In genomic region chr5:43769576-43770352, GRCh38 we compare ENCODE assay signal across 14 cellular contexts.
DNase-seq lines count a peak whose midpoint lies in the region; ATAC-seq, FAIRE-seq and TF ChIP-seq lines count a peak whose summit lies in the region.
"Had no signal": no experiment of that assay in that cellular context is flagged by ENCODE, and none has a peak within 500 bp of the region (broad histone marks: within the 10 kb centered on the region; RNA-seq: fewer than 3 reads in every experiment).

No MANE protein-coding gene starts in this region.

- H3K4me3 ChIP-seq in coronary artery (no peak overlapping the region), left lung (no peak overlapping the region), thoracic aorta (no peak overlapping the region)

- no peak for TF ChIP-seq CTCF in HFFc6 (IDR thresholded peaks at IDR 0.05)
- no peak for TF ChIP-seq CTCF in coronary artery (IDR thresholded peaks at IDR 0.05)
- TF ChIP-seq CTCF in left lung (IDR thresholded peaks at IDR 0.05) = no peak
- TF ChIP-seq CTCF in thoracic aorta (IDR thresholded peaks at IDR 0.05) = no peak

- FAIRE-seq in frontal cortex (lab: Jason Lieb, UNC) = no peak
- FAIRE-seq: D721Med had no signal

- peak overlapping the region; percentile 66 for H3K27ac Mint-ChIP-seq in HFFc6
- no peak overlapping the region for H3K27ac Mint-ChIP-seq in immature natural killer cell

- H3K4me3 Mint-ChIP-seq in HFFc6 = no peak overlapping the region
- H3K4me3 Mint-ChIP-seq in immature natural killer cell = no peak overlapping the region

- H3K27ac ChIP-seq in coronary artery (peak overlapping the region; percentile 48 to 67), left lung (peak overlapping the region; percentile 36 to 41), thoracic aorta (peak overlapping the region; percentile 5 to 16)

- H3K9me3 Mint-ChIP-seq in HFFc6 = no peaks in the 10 kb centered on the region
- peaks cover 0 to 5% (median under 1%) of the 10 kb centered on the region in 6 donors for H3K9me3 Mint-ChIP-seq in immature natural killer cell

- H3K27me3 Mint-ChIP-seq in HFFc6 (ENCODE audit: insufficient read depth) (peaks cover 2% of the 10 kb centered on the region; the same call in 1 of the 2 replicates), immature natural killer cell (ENCODE audit: low read depth in 3 of 3) (peaks cover 0 to 2% (median 0%) of the 10 kb centered on the region in 3 donors)

- intact Hi-C loops in left lung (cut with DNase I) = no loop called here

- DNase-seq in HFFc6 (peak; percentile 33), coronary artery (ENCODE audit: low spot score) (no peak), left lung (no peak), thoracic aorta (ENCODE audit: low spot score) (no peak), immature natural killer cell (no peak), frontal cortex (ENCODE audit: low spot score in 2 of 2) (no peak), HuH-7 (ENCODE audit: low spot score) (no peak)
- no peak for DNase-seq in stimulated activated CD4-positive, alpha-beta T cell treated with anti-CD3 and anti-CD28 coated beads, Interleukin-2, amount 100 ng/mL, for 48 hours
- DNase-seq: activated T-cell treated with anti-CD3 and anti-CD28 coated beads, Interleukin-2, amount 50 U/mL, for 48 hours; central memory CD4-positive, alpha-beta T cell; glutamatergic neuron; NCI-H526; SIG-M5 had no signal

- H3K27me3 ChIP-seq in left lung (no peaks in the 10 kb centered on the region), thoracic aorta (replicated peaks; ENCODE audit: insufficient read depth) (no peaks in the 10 kb centered on the region)

- no peaks in the 10 kb centered on the region for H3K36me3 ChIP-seq in left lung
- H3K36me3 ChIP-seq in thoracic aorta = no peaks in the 10 kb centered on the region

- no peaks in the 10 kb centered on the region for H3K9me3 ChIP-seq in left lung
- H3K9me3 ChIP-seq in thoracic aorta = no peaks in the 10 kb centered on the region

- H3K4me1 Mint-ChIP-seq in HFFc6 (ENCODE audit: low read depth) (peaks cover 36% of the 10 kb centered on the region), immature natural killer cell (no peaks in the 10 kb centered on the region)

- H3K4me1 ChIP-seq in left lung = no peaks in the 10 kb centered on the region
- H3K4me1 ChIP-seq in thoracic aorta (ENCODE audit: control insufficient read depth in 1 of 2, low read depth in 2 of 2) = peaks cover 3 to 9% of the 10 kb centered on the region in 2 donors

- no peaks in the 10 kb centered on the region for H3K36me3 Mint-ChIP-seq in HFFc6 (ENCODE audit: low read depth)
- H3K36me3 Mint-ChIP-seq in immature natural killer cell = no peaks in the 10 kb centered on the region

- ATAC-seq in left lung (peak; percentile 70), thoracic aorta (ENCODE audit: insufficient number of reproducible peaks, low FRiP score, low read depth) (peak; percentile 94)
